In genomic region chr11:130785376-130786110, GRCh38 we compare ENCODE assay signal across 13 cellular contexts.
DNase-seq lines count a peak whose midpoint lies in the region; ATAC-seq and TF ChIP-seq lines count a peak whose summit lies in the region.
"Had no signal": no experiment of that assay in that cellular context is flagged by ENCODE, and none has a peak within 500 bp of the region (broad histone marks: within the 10 kb centered on the region; RNA-seq: fewer than 3 reads in every experiment).

No MANE protein-coding gene starts in this region.

- no peak overlapping the region for H3K4me3 Mint-ChIP-seq in chondrocyte (ENCODE audit: unreplicated experiment)
- H3K4me3 Mint-ChIP-seq: activated naive CD4-positive, alpha-beta T cell treated with anti-CD3 and anti-CD28 coated beads, Interleukin-2, amount 10 ng/mL, durations not matched to agents 7 days and 5 days had no signal

- no peak overlapping the region for H3K9ac ChIP-seq in trophoblast cell (ENCODE audit: low read length)

- no peak overlapping the region for H4K91ac ChIP-seq in trophoblast cell (ENCODE audit: low read depth, low read length)

- H3K79me1 ChIP-seq in trophoblast cell (ENCODE audit: low read length), result peaks cover 6% of the 10 kb centered on the region

- H3K27ac ChIP-seq in trophoblast cell (ENCODE audit: low read depth, low read length), result no peak overlapping the region
- H3K27ac ChIP-seq: esophagus squamous epithelium had no signal

- H3K27me3 ChIP-seq in trophoblast cell (ENCODE audit: insufficient read depth, low read length), result no peaks in the 10 kb centered on the region
- H3K27me3 ChIP-seq: esophagus squamous epithelium had no signal

- H3K4me2 ChIP-seq in trophoblast cell (ENCODE audit: low read length), result no peak overlapping the region

- H2BK120ac ChIP-seq in trophoblast cell (ENCODE audit: insufficient read depth, low read length, poor library complexity), result no peak overlapping the region

- H2AK5ac ChIP-seq in trophoblast cell (ENCODE audit: low read length), result no peak overlapping the region

- no peak overlapping the region for H2AFZ ChIP-seq in trophoblast cell (ENCODE audit: insufficient read depth, low read length, poor library complexity)

- no peak overlapping the region for H3K14ac ChIP-seq in trophoblast cell (ENCODE audit: low read length)

- no peaks in the 10 kb centered on the region for H3K36me3 ChIP-seq in trophoblast cell (ENCODE audit: control insufficient read depth in 1 of 2, insufficient read depth in 2 of 2, low read length in 2 of 2)
- H3K36me3 ChIP-seq: esophagus squamous epithelium had no signal

- H3K36me3 Mint-ChIP-seq in chondrocyte (ENCODE audit: low read depth), result no peaks in the 10 kb centered on the region
- H3K36me3 Mint-ChIP-seq: activated naive CD4-positive, alpha-beta T cell treated with anti-CD3 and anti-CD28 coated beads, Interleukin-2, amount 10 ng/mL, durations not matched to agents 7 days and 5 days had no signal

- H3K23ac ChIP-seq in trophoblast cell (ENCODE audit: low read length), result no peak overlapping the region

- no peak overlapping the region for H4K12ac ChIP-seq in trophoblast cell (ENCODE audit: low read depth, low read length)

- no peak overlapping the region for H2BK12ac ChIP-seq in trophoblast cell (ENCODE audit: low read length)

- no peak for TF ChIP-seq CTCF in chondrocyte (IDR thresholded peaks at IDR 0.05)

- no peak for ATAC-seq in HG02840 (IDR thresholded peaks at IDR 0.05; ENCODE audit: low FRiP score, unreplicated experiment)

- peaks cover 42% of the 10 kb centered on the region for H3K4me1 Mint-ChIP-seq in chondrocyte (ENCODE audit: low read depth)
- H3K4me1 Mint-ChIP-seq: activated naive CD4-positive, alpha-beta T cell treated with anti-CD3 and anti-CD28 coated beads, Interleukin-2, amount 10 ng/mL, durations not matched to agents 7 days and 5 days had no signal

- no peak overlapping the region for H3K4me3 ChIP-seq in trophoblast cell (ENCODE audit: low read depth, low read length)
- H3K4me3 ChIP-seq: esophagus squamous epithelium had no signal

- H3K27me3 Mint-ChIP-seq in chondrocyte (ENCODE audit: low read depth), result no peaks in the 10 kb centered on the region

- H4K8ac ChIP-seq in trophoblast cell (ENCODE audit: low read depth, low read length), result no peak overlapping the region

- no peaks in the 10 kb centered on the region for H3K9me3 ChIP-seq in trophoblast cell (ENCODE audit: insufficient read depth, low read depth, low read length)
- H3K9me3 ChIP-seq: esophagus squamous epithelium had no signal

- H3K4ac ChIP-seq in trophoblast cell (ENCODE audit: low read depth, low read length), result no peak overlapping the region

- DNase-seq in EL, result peak; percentile 54
- peak; percentile 31 for DNase-seq in NCI-H69 (lab: John Stamatoyannopoulos, UW)
- DNase-seq in chondrocyte (ENCODE audit: low spot score), result no peak
- peak; percentile 31 for DNase-seq in kidney glomerular epithelial cell (lab: John Stamatoyannopoulos, UW)
- no peak for DNase-seq in activated effector memory CD4-positive, alpha-beta T cell treated with Interleukin-2 at 50 U/mL for 16 hours
- DNase-seq in trophoblast cell, result no peak
- DNase-seq in activated CD8-positive, alpha-beta memory T cell treated with anti-CD3 and anti-CD28 coated beads for 24 hours, result no peak
- DNase-seq: activated naive CD4-positive, alpha-beta T cell treated with anti-CD3 and anti-CD28 coated beads, Interleukin-2, amount 10 ng/mL, durations not matched to agents 7 days and 5 days; DMS79; esophagus squamous epithelium; islet precursor cell; NCI-H2107 had no signal

- no peak overlapping the region for H3K18ac ChIP-seq in trophoblast cell (ENCODE audit: low read length)

- no CpG with 5 or more reads among the region's 4 CpGs for WGBS in trophoblast cell (ENCODE audit: extremely low coverage, insufficient coverage, insufficient read length)

- no peaks in the 10 kb centered on the region for H3K79me2 ChIP-seq in trophoblast cell (ENCODE audit: control insufficient read depth, insufficient read depth, low read length, poor library complexity)

- no peaks in the 10 kb centered on the region for H3K9me3 Mint-ChIP-seq in chondrocyte (ENCODE audit: low read depth)
- H3K9me3 Mint-ChIP-seq: activated naive CD4-positive, alpha-beta T cell treated with anti-CD3 and anti-CD28 coated beads, Interleukin-2, amount 10 ng/mL, durations not matched to agents 7 days and 5 days had no signal

- peak overlapping the region; percentile 91 for H3K27ac Mint-ChIP-seq in chondrocyte (ENCODE audit: unreplicated experiment)
- H3K27ac Mint-ChIP-seq: activated naive CD4-positive, alpha-beta T cell treated with anti-CD3 and anti-CD28 coated beads, Interleukin-2, amount 10 ng/mL, durations not matched to agents 7 days and 5 days had no signal

- no peak overlapping the region for H2BK5ac ChIP-seq in trophoblast cell (ENCODE audit: low read depth, low read length, poor library complexity)

- H3K4me1 ChIP-seq in trophoblast cell (ENCODE audit: control insufficient read depth in 1 of 2, insufficient read depth in 2 of 2, low read length in 2 of 2), result peaks cover 12% of the 10 kb centered on the region in 2 experiments

Comparison
In these comparisons a context has a peak if more than half of its experiments do, and no peak if none do; other contexts are left out.
1. DNase-seq: peak in EL (single experiment), NCI-H69 (single experiment) and kidney glomerular epithelial cell (single experiment); none in chondrocyte (single experiment), activated effector memory CD4-positive, alpha-beta T cell treated with Interleukin-2 at 50 U/mL for 16 hours (single experiment), trophoblast cell (0 of 2) and activated CD8-positive, alpha-beta memory T cell treated with anti-CD3 and anti-CD28 coated beads for 24 hours (single experiment).